In the genomic region with DNA sequence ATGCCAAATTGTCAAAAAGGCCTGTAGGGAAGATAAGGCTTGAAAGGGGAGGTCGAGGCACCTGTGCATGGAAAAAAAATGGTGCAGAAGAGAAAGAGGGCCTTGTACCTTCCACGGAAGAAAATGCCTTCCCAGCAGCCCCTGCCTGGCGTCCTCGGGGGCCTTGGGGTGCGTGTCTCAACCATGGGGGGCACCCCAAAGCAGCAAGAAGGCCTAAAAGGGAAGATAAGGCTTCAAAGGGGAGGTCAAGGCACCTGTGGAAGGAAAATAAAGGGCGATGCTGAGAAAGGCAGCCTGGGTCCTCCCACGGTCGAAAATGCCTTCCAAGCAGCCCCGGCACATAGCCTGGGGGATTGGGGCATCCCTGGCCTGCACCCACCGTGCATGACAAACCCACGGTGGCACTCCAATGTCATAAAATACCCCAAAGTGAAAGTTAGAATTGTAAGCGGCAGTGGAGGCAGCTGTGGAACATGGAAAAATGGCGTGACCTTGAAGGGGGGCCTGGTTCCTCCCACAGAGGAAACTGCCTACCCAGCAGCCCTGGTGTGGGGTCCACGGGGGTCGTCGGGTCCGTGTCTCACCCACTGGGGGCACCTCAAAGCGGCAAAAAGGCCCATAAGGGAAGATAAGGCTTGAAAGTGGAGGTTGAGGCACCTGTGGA, we compare ENCODE assay signal across 23 cellular contexts.
DNase-seq lines count a peak whose midpoint lies in the region; ATAC-seq and TF ChIP-seq lines count a peak whose summit lies in the region.
"Had no signal": no experiment of that assay in that cellular context is flagged by ENCODE, and none has a peak within 500 bp of the region (broad histone marks: within the 10 kb centered on the region; RNA-seq: fewer than 3 reads in every experiment).

No MANE protein-coding gene starts in this region.

- H3K4me1 Mint-ChIP-seq in effector memory CD8-positive, alpha-beta T cell (ENCODE audit: low read depth in 2 of 2): no peaks in the 10 kb centered on the region
- H3K4me1 Mint-ChIP-seq: H9 had no signal

- no peak overlapping the region for H3K4me3 Mint-ChIP-seq in effector memory CD8-positive, alpha-beta T cell
- H3K4me3 Mint-ChIP-seq: CD8-positive, alpha-beta T cell; H9; HFFc6 had no signal

- H3K36me3 ChIP-seq in BE2C: no peaks in the 10 kb centered on the region
- no peaks in the 10 kb centered on the region for H3K36me3 ChIP-seq in BLaER1
- H3K36me3 ChIP-seq: BLaER1 treated with 17β-estradiol and CSF1 and Interleukin-3, amounts not matched to agents 10 nM and 100 nM; Peyer's patch; SJSA1 had no signal

- H3K27ac ChIP-seq in BLaER1: no peak overlapping the region
- H3K27ac ChIP-seq: BLaER1 treated with 17β-estradiol and CSF1 and Interleukin-3, amounts not matched to agents 10 nM and 100 nM; GM23248; Peyer's patch; SJSA1 had no signal

- TF ChIP-seq CTCF in BE2C (IDR thresholded peaks at IDR 0.05; ENCODE audit: low read depth, low read length): no peak

- no peak overlapping the region for H3K4me2 ChIP-seq in BLaER1
- H3K4me2 ChIP-seq: BLaER1 treated with 17β-estradiol and CSF1 and Interleukin-3, amounts not matched to agents 10 nM and 100 nM had no signal

- H3K4me3 ChIP-seq in BE2C (ENCODE audit: low read depth, low read length) (no peak overlapping the region), BLaER1 (0 out of 2 replicates have a peak overlapping the region, but pooled peaks have one; percentile 15)
- H3K4me3 ChIP-seq: BLaER1 treated with 17β-estradiol and CSF1 and Interleukin-3, amounts not matched to agents 10 nM and 100 nM; GM12878; GM23248; Peyer's patch; SJSA1 had no signal

- DNase-seq in BE2C (peak; percentile 1), left cardiac atrium (peak; percentile 4), posterior vena cava (ENCODE audit: low spot score) (peak; percentile 37), cerebellar cortex (ENCODE audit: low spot score) (no peak)
- DNase-seq in activated T-cell treated with anti-CD3 and anti-CD28 coated beads, Interleukin-2, amount 50 U/mL, for 48 hours: no peak
- no peak for DNase-seq in effector memory CD8-positive, alpha-beta T cell
- DNase-seq: CD8-positive, alpha-beta T cell; DND-41; GM23248; H9; HFFc6; KBM-7; NCI-H1092 treated with DMSO at 0.1 percent for 48 hours; NCI-H1436 treated with DMSO at 0.1 percent for 48 hours; NCI-H2029; NCI-H524 treated with DMSO at 0.1 percent for 48 hours; NCI-H82 had no signal

- H3K27me3 ChIP-seq in BE2C (no peaks in the 10 kb centered on the region), BLaER1 (no peaks in the 10 kb centered on the region)
- H3K27me3 ChIP-seq: BLaER1 treated with 17β-estradiol and CSF1 and Interleukin-3, amounts not matched to agents 10 nM and 100 nM; Peyer's patch; SJSA1 had no signal

- H3K9ac ChIP-seq in BLaER1: no peak overlapping the region
- H3K9ac ChIP-seq: BLaER1 treated with 17β-estradiol and CSF1 and Interleukin-3, amounts not matched to agents 10 nM and 100 nM; GM23248 had no signal

- H3K36me3 Mint-ChIP-seq in effector memory CD8-positive, alpha-beta T cell (ENCODE audit: insufficient read depth): no peaks in the 10 kb centered on the region
- H3K36me3 Mint-ChIP-seq: CD8-positive, alpha-beta T cell had no signal

- intact Hi-C loops in left cardiac atrium (cut with DNase I): no loop called here
- intact Hi-C loops in posterior vena cava (cut with DNase I): no loop called here

- peaks cover 0 to 9% of the 10 kb centered on the region in 2 donors for H3K27me3 Mint-ChIP-seq in effector memory CD8-positive, alpha-beta T cell

- H3K9me3 ChIP-seq in BE2C: no peaks in the 10 kb centered on the region; the same call in 1 of the 2 replicates
- H3K9me3 ChIP-seq in BLaER1: peaks cover 100% of the 10 kb centered on the region

- H4K20me1 ChIP-seq in BLaER1: no peaks in the 10 kb centered on the region
- H4K20me1 ChIP-seq: BLaER1 treated with 17β-estradiol and CSF1 and Interleukin-3, amounts not matched to agents 10 nM and 100 nM had no signal

- H3K4me1 ChIP-seq in BE2C: no peaks in the 10 kb centered on the region
- H3K4me1 ChIP-seq in BLaER1: no peaks in the 10 kb centered on the region
- H3K4me1 ChIP-seq: BLaER1 treated with 17β-estradiol and CSF1 and Interleukin-3, amounts not matched to agents 10 nM and 100 nM; Peyer's patch; SJSA1 had no signal

- H3K27ac Mint-ChIP-seq in effector memory CD8-positive, alpha-beta T cell: no peak overlapping the region
- H3K27ac Mint-ChIP-seq: CD8-positive, alpha-beta T cell; H9; HFFc6 had no signal

- peaks cover 31 to 95% of the 10 kb centered on the region in 2 donors for H3K9me3 Mint-ChIP-seq in effector memory CD8-positive, alpha-beta T cell

- no peak for ATAC-seq in left cardiac atrium
- no peak for ATAC-seq in effector memory CD8-positive, alpha-beta T cell (replicated peaks)
- ATAC-seq: CD8-positive, alpha-beta T cell; GM12878; HepG2 had no signal

Comparison
In these comparisons a context has a peak if more than half of its experiments do, and no peak if none do; other contexts are left out.
1. DNase-seq: peak in BE2C (single experiment), left cardiac atrium (single experiment) and posterior vena cava (single experiment); none in activated T-cell treated with anti-CD3 and anti-CD28 coated beads, Interleukin-2, amount 50 U/mL, for 48 hours (0 of 2), cerebellar cortex (single experiment) and effector memory CD8-positive, alpha-beta T cell (0 of 3).